ENCODE assay signal across 31 cellular contexts in the genomic region with DNA sequence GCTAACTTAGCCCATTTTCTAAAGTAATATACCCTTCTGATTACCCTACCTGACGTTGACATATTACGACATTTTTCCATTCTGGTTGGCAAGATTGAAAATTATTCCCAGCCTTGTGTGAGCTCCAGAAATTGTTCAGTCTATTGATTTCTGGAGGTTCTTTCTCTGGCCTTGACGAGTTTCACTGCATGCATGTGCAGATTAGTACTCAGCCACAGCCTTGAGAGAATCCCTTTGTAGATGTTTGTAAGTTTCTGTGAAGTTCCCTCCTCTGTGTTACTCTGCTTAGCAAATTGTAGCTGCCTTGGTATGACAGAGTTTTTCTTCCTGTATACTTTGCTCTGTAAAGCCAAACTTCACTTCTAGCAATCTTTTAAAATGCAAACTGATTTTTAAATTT. TPM values are rescaled to one million over a fixed set of nuclear protein-coding genes. Genes with fewer than 3 reads are reported as not detected.
"Had no signal": no experiment of that assay in that cellular context is flagged by ENCODE, and none has a peak within 500 bp of the region (broad histone marks: within the 10 kb centered on the region; RNA-seq: fewer than 3 reads in every experiment).

No MANE protein-coding gene starts in this region.

- H3K4me2 ChIP-seq: smooth muscle cell had no signal

- H2AFZ ChIP-seq: parathyroid adenoma had no signal

- DNase-seq: naive thymus-derived CD8-positive, alpha-beta T cell; nephron progenitor cell; nucleus accumbens; posterior cingulate gyrus; psoas muscle; right cardiac atrium; spleen; stimulated activated CD4-positive, alpha-beta T cell treated with anti-CD3 and anti-CD28 coated beads, Interleukin-12 subunit alpha, Interleukin-12 subunit beta, amount 100 ng/mL, for 4 hours; stimulated activated CD4-positive, alpha-beta T cell treated with anti-CD3 and anti-CD28 coated beads, Interleukin-1b, Interleukin-23, amount 100 ng/mL, for 48 hours; stimulated activated CD4-positive, alpha-beta T cell treated with anti-CD3 and anti-CD28 coated beads, Interleukin-4, amount 100 ng/mL, for 1 hour; stimulated activated CD4-positive, alpha-beta T cell treated with anti-CD3 and anti-CD28 coated beads, Interleukin-4, amount 100 ng/mL, for 4 hours; stimulated activated CD8-positive, alpha-beta memory T cell treated with anti-CD3 and anti-CD28 coated beads, Interleukin-4, amount 100 ng/mL, for 48 hours; stimulated activated naive CD4-positive, alpha-beta T cell; stimulated activated naive CD8-positive, alpha-beta T cell treated with anti-CD3 and anti-CD28 coated beads, Interleukin-15, amount 100 ng/mL, for 72 hours; stimulated activated naive CD8-positive, alpha-beta T cell treated with anti-CD3 and anti-CD28 coated beads, Interleukin-15, Interleukin-2, amounts not matched to agents 100 U/mL and 50 U/mL, for 24 hours; substantia nigra; testis; tibial artery; transverse colon; upper lobe of right lung; uterus had no signal

- H3K27ac ChIP-seq: neutrophil, parathyroid adenoma, psoas muscle, skin epidermis, spleen, suprapubic skin, testis, tibial artery, transverse colon, upper lobe of right lung, uterus had no signal

- H3K79me2 ChIP-seq: parathyroid adenoma had no signal

- H3K27me3 ChIP-seq: neutrophil, spleen, suprapubic skin, testis, tibial artery, transverse colon, upper lobe of right lung, uterus had no signal

- H3K9me3 ChIP-seq: neutrophil, psoas muscle, spleen, suprapubic skin, testis, tibial artery, transverse colon, upper lobe of right lung, uterus had no signal

- H3K9ac ChIP-seq: parathyroid adenoma had no signal

- H3K4me1 ChIP-seq: parathyroid adenoma, psoas muscle, spleen, suprapubic skin, testis, tibial artery, transverse colon, upper lobe of right lung, uterus had no signal

- ATAC-seq: naive thymus-derived CD8-positive, alpha-beta T cell; natural killer cell treated with Interleukin-12 subunit alpha and Interleukin-12 subunit beta and Interleukin-15 and Interleukin-18, amount 100 ng/mL, for 72 hours; psoas muscle; right cardiac atrium; sciatic nerve; stimulated activated memory B cell treated with anti-CD40 and anti-IgM and Interleukin-4, amounts not matched to agents 10 μg/mL and 1 μg/mL and 100 μg/mL, for 72 hours; stimulated activated naive CD8-positive, alpha-beta T cell treated with anti-CD3 and anti-CD28 coated beads, Interleukin-15, amount 100 ng/mL, for 72 hours; stimulated activated naive CD8-positive, alpha-beta T cell treated with anti-CD3 and anti-CD28 coated beads, Interleukin-15, Interleukin-2, amounts not matched to agents 100 U/mL and 50 U/mL, for 24 hours; upper lobe of right lung had no signal

- H3K4me3 ChIP-seq: psoas muscle, skin epidermis, smooth muscle cell, spleen, suprapubic skin, testis, tibial artery, transverse colon, upper lobe of right lung, uterus had no signal

- H3K36me3 ChIP-seq: neutrophil, spleen, suprapubic skin, tibial artery, transverse colon, upper lobe of right lung, uterus had no signal

RNA-seq across cellular contexts. Expression of gene PATL2, which starts 52.7 kb away (rescaled TPM):
- total RNA-seq: progenitor cell of endocrine pancreas, renal cortical epithelial cell, smooth muscle cell had no signal
- polyA plus RNA-seq: smooth muscle cell had no signal
